1 cellular context compared by ENCODE assay signal in the genomic region with DNA sequence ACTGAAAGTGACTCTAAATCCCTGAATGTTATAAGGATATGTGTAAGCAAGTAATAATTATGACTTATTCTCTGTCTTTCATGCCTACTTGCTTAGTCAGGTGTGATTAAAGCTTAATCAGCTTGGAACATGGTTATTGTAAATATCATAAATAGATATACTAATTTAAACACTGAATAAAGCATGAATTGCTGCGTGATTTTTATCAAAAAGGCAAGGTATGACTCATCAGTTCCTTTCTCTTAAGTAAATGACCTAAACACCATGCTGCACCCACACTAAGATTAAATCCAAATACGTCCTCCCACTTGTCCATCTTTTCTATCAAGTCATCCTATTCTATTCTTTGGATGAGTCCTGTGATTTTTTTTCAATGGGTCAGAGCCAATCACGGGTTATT.
TF ChIP-seq lines count a peak whose summit lies in the region.

No MANE protein-coding gene starts in this region.

TF ChIP-seq in GM23338, 12 proteins besides CTCF, POLR2A, EP300 and RAD21 (continued from another document):
- TF ChIP-seq, protein P1, sequence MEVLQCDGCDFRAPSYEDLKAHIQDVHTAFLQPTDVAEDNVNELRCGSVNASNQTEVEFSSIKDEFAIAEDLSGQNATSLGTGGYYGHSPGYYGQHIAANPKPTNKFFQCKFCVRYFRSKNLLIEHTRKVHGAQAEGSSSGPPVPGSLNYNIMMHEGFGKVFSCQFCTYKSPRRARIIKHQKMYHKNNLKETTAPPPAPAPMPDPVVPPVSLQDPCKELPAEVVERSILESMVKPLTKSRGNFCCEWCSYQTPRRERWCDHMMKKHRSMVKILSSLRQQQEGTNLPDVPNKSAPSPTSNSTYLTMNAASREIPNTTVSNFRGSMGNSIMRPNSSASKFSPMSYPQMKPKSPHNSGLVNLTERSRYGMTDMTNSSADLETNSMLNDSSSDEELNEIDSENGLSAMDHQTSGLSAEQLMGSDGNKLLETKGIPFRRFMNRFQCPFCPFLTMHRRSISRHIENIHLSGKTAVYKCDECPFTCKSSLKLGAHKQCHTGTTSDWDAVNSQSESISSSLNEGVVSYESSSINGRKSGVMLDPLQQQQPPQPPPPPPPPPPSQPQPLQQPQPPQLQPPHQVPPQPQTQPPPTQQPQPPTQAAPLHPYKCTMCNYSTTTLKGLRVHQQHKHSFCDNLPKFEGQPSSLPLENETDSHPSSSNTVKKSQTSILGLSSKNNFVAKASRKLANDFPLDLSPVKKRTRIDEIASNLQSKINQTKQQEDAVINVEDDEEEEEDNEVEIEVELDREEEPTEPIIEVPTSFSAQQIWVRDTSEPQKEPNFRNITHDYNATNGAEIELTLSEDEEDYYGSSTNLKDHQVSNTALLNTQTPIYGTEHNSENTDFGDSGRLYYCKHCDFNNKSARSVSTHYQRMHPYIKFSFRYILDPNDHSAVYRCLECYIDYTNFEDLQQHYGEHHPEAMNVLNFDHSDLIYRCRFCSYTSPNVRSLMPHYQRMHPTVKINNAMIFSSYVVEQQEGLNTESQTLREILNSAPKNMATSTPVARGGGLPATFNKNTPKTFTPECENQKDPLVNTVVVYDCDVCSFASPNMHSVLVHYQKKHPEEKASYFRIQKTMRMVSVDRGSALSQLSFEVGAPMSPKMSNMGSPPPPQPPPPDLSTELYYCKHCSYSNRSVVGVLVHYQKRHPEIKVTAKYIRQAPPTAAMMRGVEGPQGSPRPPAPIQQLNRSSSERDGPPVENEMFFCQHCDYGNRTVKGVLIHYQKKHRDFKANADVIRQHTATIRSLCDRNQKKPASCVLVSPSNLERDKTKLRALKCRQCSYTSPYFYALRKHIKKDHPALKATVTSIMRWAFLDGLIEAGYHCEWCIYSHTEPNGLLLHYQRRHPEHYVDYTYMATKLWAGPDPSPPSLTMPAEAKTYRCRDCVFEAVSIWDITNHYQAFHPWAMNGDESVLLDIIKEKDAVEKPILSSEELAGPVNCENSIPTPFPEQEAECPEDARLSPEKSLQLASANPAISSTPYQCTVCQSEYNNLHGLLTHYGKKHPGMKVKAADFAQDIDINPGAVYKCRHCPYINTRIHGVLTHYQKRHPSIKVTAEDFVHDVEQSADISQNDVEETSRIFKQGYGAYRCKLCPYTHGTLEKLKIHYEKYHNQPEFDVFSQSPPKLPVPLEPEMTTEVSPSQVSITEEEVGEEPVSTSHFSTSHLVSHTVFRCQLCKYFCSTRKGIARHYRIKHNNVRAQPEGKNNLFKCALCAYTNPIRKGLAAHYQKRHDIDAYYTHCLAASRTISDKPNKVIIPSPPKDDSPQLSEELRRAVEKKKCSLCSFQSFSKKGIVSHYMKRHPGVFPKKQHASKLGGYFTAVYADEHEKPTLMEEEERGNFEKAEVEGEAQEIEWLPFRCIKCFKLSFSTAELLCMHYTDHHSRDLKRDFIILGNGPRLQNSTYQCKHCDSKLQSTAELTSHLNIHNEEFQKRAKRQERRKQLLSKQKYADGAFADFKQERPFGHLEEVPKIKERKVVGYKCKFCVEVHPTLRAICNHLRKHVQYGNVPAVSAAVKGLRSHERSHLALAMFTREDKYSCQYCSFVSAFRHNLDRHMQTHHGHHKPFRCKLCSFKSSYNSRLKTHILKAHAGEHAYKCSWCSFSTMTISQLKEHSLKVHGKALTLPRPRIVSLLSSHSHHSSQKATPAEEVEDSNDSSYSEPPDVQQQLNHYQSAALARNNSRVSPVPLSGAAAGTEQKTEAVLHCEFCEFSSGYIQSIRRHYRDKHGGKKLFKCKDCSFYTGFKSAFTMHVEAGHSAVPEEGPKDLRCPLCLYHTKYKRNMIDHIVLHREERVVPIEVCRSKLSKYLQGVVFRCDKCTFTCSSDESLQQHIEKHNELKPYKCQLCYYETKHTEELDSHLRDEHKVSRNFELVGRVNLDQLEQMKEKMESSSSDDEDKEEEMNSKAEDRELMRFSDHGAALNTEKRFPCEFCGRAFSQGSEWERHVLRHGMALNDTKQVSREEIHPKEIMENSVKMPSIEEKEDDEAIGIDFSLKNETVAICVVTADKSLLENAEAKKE (CRISPR knock-in tag; IDR thresholded peaks at IDR 0.05), result no peak
- TF ChIP-seq, protein P2, sequence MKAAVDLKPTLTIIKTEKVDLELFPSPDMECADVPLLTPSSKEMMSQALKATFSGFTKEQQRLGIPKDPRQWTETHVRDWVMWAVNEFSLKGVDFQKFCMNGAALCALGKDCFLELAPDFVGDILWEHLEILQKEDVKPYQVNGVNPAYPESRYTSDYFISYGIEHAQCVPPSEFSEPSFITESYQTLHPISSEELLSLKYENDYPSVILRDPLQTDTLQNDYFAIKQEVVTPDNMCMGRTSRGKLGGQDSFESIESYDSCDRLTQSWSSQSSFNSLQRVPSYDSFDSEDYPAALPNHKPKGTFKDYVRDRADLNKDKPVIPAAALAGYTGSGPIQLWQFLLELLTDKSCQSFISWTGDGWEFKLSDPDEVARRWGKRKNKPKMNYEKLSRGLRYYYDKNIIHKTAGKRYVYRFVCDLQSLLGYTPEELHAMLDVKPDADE (IDR thresholded peaks at IDR 0.05), result no peak
